ENCODE assay signal across 18 cellular contexts in genomic region chr18:79065802-79066201, GRCh38.
"Had no signal": no experiment of that assay in that cellular context is flagged by ENCODE, and none has a peak within 500 bp of the region (broad histone marks: within the 10 kb centered on the region; RNA-seq: fewer than 3 reads in every experiment).

No MANE protein-coding gene starts in this region.

- H3K27me3 ChIP-seq: right atrium auricular region, tibial artery had no signal

- DNase-seq: activated CD4-positive, alpha-beta memory T cell treated with anti-CD3 and anti-CD28 coated beads, Interleukin-2, amount 10 ng/mL, durations not matched to agents 7 days and 5 days; activated CD4-positive, alpha-beta T cell treated with anti-CD3 and anti-CD28 coated beads for 1 hour; activated CD8-positive, alpha-beta memory T cell treated with anti-CD3 and anti-CD28 coated beads, Interleukin-2, amount 50 U/mL, for 4 hours; activated gamma-delta T cell treated with Interleukin-2 at 50 U/mL for 16 hours; activated naive CD8-positive, alpha-beta T cell treated with anti-CD3 and anti-CD28 coated beads, Interleukin-2, amount 50 U/mL, for 24 hours; activated T-cell treated with anti-CD3 and anti-CD28 coated beads, Interleukin-2, amount 50 U/mL, for 48 hours; aorta; islet precursor cell; stimulated activated CD4-positive, alpha-beta T cell treated with anti-CD3 and anti-CD28 coated beads, Interleukin-15, amount 100 ng/mL, for 24 hours; stimulated activated CD4-positive, alpha-beta T cell treated with anti-CD3 and anti-CD28 coated beads, Interleukin-4, amount 100 ng/mL, for 1 hour; stimulated activated naive B cell treated with anti-CD40 and anti-IgM and Interleukin-4, amounts not matched to agents 10 μg/mL and 1 μg/mL and 100 μg/mL, for 72 hours; tibial artery had no signal

- ATAC-seq: activated naive CD8-positive, alpha-beta T cell treated with anti-CD3 and anti-CD28 coated beads, Interleukin-2, amount 50 U/mL, for 24 hours; esophagus mucosa; left lobe of liver; stimulated activated naive B cell treated with anti-CD40 and anti-IgM and Interleukin-4, amounts not matched to agents 10 μg/mL and 1 μg/mL and 100 μg/mL, for 72 hours had no signal

- H3K9me3 ChIP-seq: tibial artery had no signal

- H3K27ac ChIP-seq: right atrium auricular region, skin epidermis, tibial artery, VCaP had no signal

- H3K4me3 Mint-ChIP-seq: activated CD4-positive, alpha-beta memory T cell treated with anti-CD3 and anti-CD28 coated beads, Interleukin-2, amount 10 ng/mL, durations not matched to agents 7 days and 5 days; activated naive CD8-positive, alpha-beta T cell treated with anti-CD3 and anti-CD28 coated beads, Interleukin-2, amount 50 U/mL, for 24 hours; stimulated activated naive B cell treated with anti-CD40 and anti-IgM and Interleukin-4, amounts not matched to agents 10 μg/mL and 1 μg/mL and 100 μg/mL, for 72 hours had no signal

- H3K27ac Mint-ChIP-seq: activated CD4-positive, alpha-beta memory T cell treated with anti-CD3 and anti-CD28 coated beads, Interleukin-2, amount 10 ng/mL, durations not matched to agents 7 days and 5 days; activated naive CD8-positive, alpha-beta T cell treated with anti-CD3 and anti-CD28 coated beads, Interleukin-2, amount 50 U/mL, for 24 hours; progenitor cell of endocrine pancreas had no signal

- H3K4me3 ChIP-seq: right atrium auricular region, skin epidermis, tibial artery had no signal
